ENCODE assay signal across 1 cellular context in the genomic region with DNA sequence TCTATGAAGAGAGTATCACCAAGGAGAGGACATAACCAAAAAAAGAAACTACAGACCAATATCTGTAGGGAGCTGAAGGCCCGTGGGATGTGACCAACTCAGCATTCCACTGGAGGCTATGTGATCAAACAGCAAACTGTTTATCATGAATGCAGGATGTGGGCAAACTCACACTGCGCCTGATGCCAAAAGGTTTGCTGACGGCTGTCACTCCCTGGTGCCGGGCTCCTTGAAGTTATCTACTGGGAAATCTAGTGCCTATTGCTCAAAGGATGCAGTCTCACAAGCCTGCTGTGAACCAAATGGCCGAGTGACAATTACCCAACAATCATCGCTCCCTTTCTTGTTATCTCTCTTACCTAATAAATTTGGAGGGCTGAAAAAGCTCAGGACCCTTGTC. TPM values are rescaled to one million over a fixed set of nuclear protein-coding genes. Genes with fewer than 3 reads are reported as not detected.
"Had no signal": no experiment of that assay in that cellular context is flagged by ENCODE, and none has a peak within 500 bp of the region (broad histone marks: within the 10 kb centered on the region; RNA-seq: fewer than 3 reads in every experiment).

No MANE protein-coding gene starts in this region.

RNA-seq across cellular contexts. Expression of a gene that starts 34.3 kb away (rescaled TPM):
- total RNA-seq: M059J had no signal
